Comparison of ENCODE assay signal across 8 cellular contexts in the genomic region with DNA sequence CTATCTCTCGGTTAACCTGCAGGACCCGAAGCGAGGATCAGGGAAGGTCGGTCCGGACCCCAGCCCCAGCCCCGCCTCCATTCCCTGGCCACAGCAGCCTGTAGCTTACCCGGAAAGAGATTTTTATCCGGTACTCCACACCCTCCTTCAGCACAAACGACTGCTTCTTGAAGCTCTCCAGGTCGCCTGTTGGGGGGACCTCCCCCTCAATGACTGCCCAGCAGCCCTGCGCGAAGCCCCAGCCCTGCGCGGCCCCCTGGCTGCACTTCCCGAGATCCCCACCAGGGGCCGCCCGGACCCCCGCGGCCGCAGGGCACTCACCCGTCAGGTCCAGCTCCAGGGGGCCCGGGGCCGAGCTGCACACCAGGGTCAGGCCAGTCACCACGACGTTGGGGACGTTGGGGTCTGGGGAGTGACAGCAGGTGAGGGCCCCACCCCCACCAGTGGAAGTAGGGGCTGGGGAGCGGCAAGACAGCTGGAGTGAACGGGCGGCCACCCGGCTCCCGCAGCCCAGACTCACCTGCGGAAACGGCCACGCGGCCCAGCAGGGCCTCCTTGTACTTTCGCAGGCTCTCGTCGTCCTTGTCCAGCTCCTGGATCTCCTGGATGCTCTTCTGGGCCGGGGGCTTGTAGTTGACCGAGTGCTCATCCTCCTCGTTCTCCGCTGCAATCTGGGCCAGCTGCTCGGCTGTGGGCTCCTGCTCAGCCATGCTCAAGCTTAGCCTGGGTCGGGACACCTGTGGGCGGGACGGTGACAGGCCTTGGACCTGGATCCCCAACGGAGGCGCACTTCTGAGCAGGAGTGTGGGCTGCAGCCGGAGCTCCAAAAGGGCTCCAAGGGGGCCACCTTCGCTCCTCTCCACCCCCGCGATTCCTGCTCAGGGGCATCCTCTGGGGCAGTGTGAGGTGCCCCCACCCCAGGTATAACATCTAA. TPM values are rescaled to one million over a fixed set of nuclear protein-coding genes. Genes with fewer than 3 reads are reported as not detected.
DNase-seq lines count a peak whose midpoint lies in the region; ATAC-seq and TF ChIP-seq lines count a peak whose summit lies in the region.

No MANE protein-coding gene starts in this region.

- H3K27me3 ChIP-seq in HL-60 (ENCODE audit: insufficient read depth, poor library complexity, severe bottlenecking) (no peaks in the 10 kb centered on the region), osteoblast (ENCODE audit: insufficient read depth, low read length) (no peaks in the 10 kb centered on the region)

- peaks cover 45% of the 10 kb centered on the region for H3K79me2 ChIP-seq in osteoblast (ENCODE audit: insufficient read depth, low read length)

- no peaks in the 10 kb centered on the region for H3K9me3 ChIP-seq in osteoblast (ENCODE audit: low read depth, low read length)

- peak overlapping the region; percentile 87 for H3K4me3 ChIP-seq in HL-60 (replicated peaks; ENCODE audit: insufficient read depth, low read length)
- peak overlapping the region; percentile 85 for H3K4me3 ChIP-seq in fibroblast of villous mesenchyme (ENCODE audit: low read depth, low read length)
- H3K4me3 ChIP-seq in osteoblast (ENCODE audit: insufficient read depth, low read length), result peak overlapping the region; percentile 92

- peak overlapping the region; percentile 88 for H3K4me2 ChIP-seq in osteoblast (ENCODE audit: insufficient read depth, low read length)

- ATAC-seq in GM19455 (IDR thresholded peaks at IDR 0.05; ENCODE audit: unreplicated experiment), result no peak
- ATAC-seq in GM21619 (IDR thresholded peaks at IDR 0.05; ENCODE audit: unreplicated experiment), result no peak
- ATAC-seq in HG03469 (IDR thresholded peaks at IDR 0.05; ENCODE audit: unreplicated experiment), result no peak

- H2AFZ ChIP-seq in osteoblast (ENCODE audit: low read length), result no peak overlapping the region

- H3K27ac ChIP-seq in C4-2B (peak overlapping the region; percentile 100), HL-60 (replicated peaks) (peak overlapping the region; percentile 93), osteoblast (ENCODE audit: low read depth, low read length) (peak overlapping the region; percentile 82)

- DNase-seq in HL-60 (ENCODE audit: low read depth in 1 of 2, low spot score in 1 of 2), result peak in 1 of 2 experiments; percentile 38
- peak; percentile 83 for DNase-seq in activated CD8-positive, alpha-beta memory T cell treated with anti-CD3 and anti-CD28 coated beads for 24 hours
- peak; percentile 47 for DNase-seq in fibroblast of villous mesenchyme (ENCODE audit: low read depth)
- peak; percentile 95 for DNase-seq in osteoblast (ENCODE audit: insufficient read length, low spot score, missing footprints)

- H3K4me1 ChIP-seq in osteoblast (ENCODE audit: insufficient read depth, low read length), result peaks cover 23% of the 10 kb centered on the region

- TF ChIP-seq CTCF in C4-2B (conservative IDR thresholded peaks at IDR 0.05) (peak; percentile 87), HL-60 (IDR thresholded peaks at IDR 0.05; ENCODE audit: insufficient read depth, low read length) (peak; percentile 55), fibroblast of villous mesenchyme (IDR thresholded peaks at IDR 0.05; ENCODE audit: insufficient read depth, low read depth, low read length) (peak; percentile 86), osteoblast (IDR thresholded peaks at IDR 0.05; ENCODE audit: extremely low read depth, low read depth, low read length) (peak; percentile 59)

- peaks cover 41% of the 10 kb centered on the region for H3K36me3 ChIP-seq in osteoblast (ENCODE audit: insufficient read depth, low read length)

- peaks cover 44% of the 10 kb centered on the region for H4K20me1 ChIP-seq in osteoblast (ENCODE audit: insufficient read depth, low read length)

RNA-seq across cellular contexts. Expression of a gene that starts 1.6 kb away (rescaled TPM):
- total RNA-seq in fibroblast of villous mesenchyme (106 and 181 TPM in 2 replicates), osteoblast (120 and 133 TPM in 2 replicates)

RNA-seq across cellular contexts. Expression of a gene that starts 9.2 kb away (rescaled TPM):
- total RNA-seq in fibroblast of villous mesenchyme (735 and 809 TPM in 2 replicates), osteoblast (1,119 and 1,240 TPM in 2 replicates)

RNA-seq across cellular contexts. Expression of a gene that starts 21.9 kb away (rescaled TPM):
- total RNA-seq in fibroblast of villous mesenchyme, result 120 and 134 TPM in 2 replicates
- 58.0 and 60.1 TPM in 2 replicates for total RNA-seq in osteoblast

RNA-seq across cellular contexts. Expression of a gene that starts 22.0 kb away (rescaled TPM):
- total RNA-seq in fibroblast of villous mesenchyme (101 and 150 TPM in 2 replicates), osteoblast (105 and 123 TPM in 2 replicates)

RNA-seq across cellular contexts. Expression of a gene that starts 32.5 kb away (rescaled TPM):
- total RNA-seq in fibroblast of villous mesenchyme (0.43 and 0.64 TPM in 2 replicates), osteoblast (under 0.01 TPM in 1 of 2 replicates, not detected in the other)
